28 cellular contexts compared by ENCODE assay signal in the genomic region with DNA sequence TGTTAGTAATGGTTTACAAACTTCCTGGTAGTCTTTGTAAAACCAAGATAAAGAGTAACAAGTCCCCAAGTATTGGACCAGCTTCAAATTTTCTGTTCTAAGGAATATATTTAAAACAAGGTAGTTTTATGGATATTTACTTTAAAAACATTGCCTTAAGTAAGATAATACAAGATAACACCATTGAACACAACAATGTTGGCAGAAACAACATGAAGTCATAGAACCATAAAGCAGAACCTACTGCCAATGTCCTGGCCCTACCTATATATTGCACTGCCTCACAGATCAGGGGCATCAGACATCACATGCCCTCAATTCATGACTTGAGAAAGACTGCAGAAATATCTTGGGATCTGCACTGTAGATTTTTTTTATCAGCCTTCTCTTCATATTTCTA.
"Had no signal": no experiment of that assay in that cellular context is flagged by ENCODE, and none has a peak within 500 bp of the region (broad histone marks: within the 10 kb centered on the region; RNA-seq: fewer than 3 reads in every experiment).

No MANE protein-coding gene starts in this region.

- H3K9me3 ChIP-seq: left ventricle myocardium inferior, neutrophil, ovary, right atrium auricular region, right lobe of liver, tibial nerve, uterus had no signal

- H3K27me3 Mint-ChIP-seq: naive thymus-derived CD4-positive, alpha-beta T cell; natural killer cell treated with Interleukin-12 subunit alpha and Interleukin-12 subunit beta and Interleukin-15 and Interleukin-18, amount 100 ng/mL, for 72 hours; progenitor cell of endocrine pancreas; stimulated activated memory B cell treated with anti-CD40 and anti-IgM and Interleukin-4, amounts not matched to agents 10 μg/mL and 1 μg/mL and 100 μg/mL, for 72 hours; stimulated activated naive CD8-positive, alpha-beta T cell treated with anti-CD3 and anti-CD28 coated beads, Interleukin-15, amount 100 ng/mL, for 72 hours; type B pancreatic cell had no signal

- H3K36me3 Mint-ChIP-seq: immature natural killer cell; mesothelial cell of epicardium; naive thymus-derived CD4-positive, alpha-beta T cell; stimulated activated memory B cell treated with anti-CD40 and anti-IgM and Interleukin-4, amounts not matched to agents 10 μg/mL and 1 μg/mL and 100 μg/mL, for 72 hours; type B pancreatic cell had no signal

- H3K4me3 ChIP-seq: left ventricle myocardium inferior, lung, ovary, right atrium auricular region, right lobe of liver, smooth muscle cell, tibial nerve, uterus had no signal

- H3K4me1 Mint-ChIP-seq: immature natural killer cell; naive thymus-derived CD4-positive, alpha-beta T cell; neural crest cell; stimulated activated memory B cell treated with anti-CD40 and anti-IgM and Interleukin-4, amounts not matched to agents 10 μg/mL and 1 μg/mL and 100 μg/mL, for 72 hours; stimulated activated naive CD8-positive, alpha-beta T cell treated with anti-CD3 and anti-CD28 coated beads, Interleukin-15, amount 100 ng/mL, for 72 hours had no signal

- H3K9me3 Mint-ChIP-seq: stimulated activated memory B cell treated with anti-CD40 and anti-IgM and Interleukin-4, amounts not matched to agents 10 μg/mL and 1 μg/mL and 100 μg/mL, for 72 hours; stimulated activated naive CD8-positive, alpha-beta T cell treated with anti-CD3 and anti-CD28 coated beads, Interleukin-15, amount 100 ng/mL, for 72 hours; type B pancreatic cell had no signal

- DNase-seq: hypothalamus; immature natural killer cell; kidney; left ventricle myocardium inferior; mesendoderm; naive thymus-derived CD4-positive, alpha-beta T cell; occipital lobe; ovary; right lobe of liver; stimulated activated CD4-positive, alpha-beta T cell treated with anti-CD3 and anti-CD28 coated beads, Interleukin-1b, Interleukin-23, amount 100 ng/mL, for 48 hours; stimulated activated CD4-positive, alpha-beta T cell treated with anti-CD3 and anti-CD28 coated beads, Interleukin-2, amount 100 ng/mL, for 48 hours; stimulated activated CD4-positive, alpha-beta T cell treated with anti-CD3 and anti-CD28 coated beads, Interleukin-4, amount 100 ng/mL, for 4 hours; stimulated activated CD8-positive, alpha-beta memory T cell treated with anti-CD3 and anti-CD28 coated beads, Interleukin-4, amount 100 ng/mL, for 48 hours; stimulated activated naive CD4-positive, alpha-beta T cell treated with Interleukin-2 at 50 U/mL for 16 hours; stimulated activated naive CD8-positive, alpha-beta T cell treated with anti-CD3 and anti-CD28 coated beads, Interleukin-15, amount 100 ng/mL, for 72 hours; substantia nigra; uterus had no signal

- H3K27ac ChIP-seq: left ventricle myocardium inferior, neutrophil, ovary, right atrium auricular region, right lobe of liver, tibial nerve, uterus had no signal

- H3K27me3 ChIP-seq: neutrophil, ovary, right atrium auricular region, right lobe of liver, tibial nerve, uterus had no signal

- H3K4me3 Mint-ChIP-seq: immature natural killer cell; mesothelial cell of epicardium; naive thymus-derived CD4-positive, alpha-beta T cell; natural killer cell treated with Interleukin-12 subunit alpha and Interleukin-12 subunit beta and Interleukin-15 and Interleukin-18, amount 100 ng/mL, for 72 hours; neural crest cell; stimulated activated memory B cell treated with anti-CD40 and anti-IgM and Interleukin-4, amounts not matched to agents 10 μg/mL and 1 μg/mL and 100 μg/mL, for 72 hours; stimulated activated naive CD8-positive, alpha-beta T cell treated with anti-CD3 and anti-CD28 coated beads, Interleukin-15, amount 100 ng/mL, for 72 hours; type B pancreatic cell had no signal

- H3K36me3 ChIP-seq: left ventricle myocardium inferior, neutrophil, ovary, right atrium auricular region, right lobe of liver, tibial nerve, uterus had no signal

- ATAC-seq: naive thymus-derived CD4-positive, alpha-beta T cell; natural killer cell treated with Interleukin-12 subunit alpha and Interleukin-12 subunit beta and Interleukin-15 and Interleukin-18, amount 100 ng/mL, for 72 hours; right lobe of liver; stimulated activated memory B cell treated with anti-CD40 and anti-IgM and Interleukin-4, amounts not matched to agents 10 μg/mL and 1 μg/mL and 100 μg/mL, for 72 hours; stimulated activated naive CD8-positive, alpha-beta T cell treated with anti-CD3 and anti-CD28 coated beads, Interleukin-15, amount 100 ng/mL, for 72 hours had no signal

- H3K27ac Mint-ChIP-seq: immature natural killer cell; naive thymus-derived CD4-positive, alpha-beta T cell; natural killer cell treated with Interleukin-12 subunit alpha and Interleukin-12 subunit beta and Interleukin-15 and Interleukin-18, amount 100 ng/mL, for 72 hours; progenitor cell of endocrine pancreas; stimulated activated memory B cell treated with anti-CD40 and anti-IgM and Interleukin-4, amounts not matched to agents 10 μg/mL and 1 μg/mL and 100 μg/mL, for 72 hours; stimulated activated naive CD8-positive, alpha-beta T cell treated with anti-CD3 and anti-CD28 coated beads, Interleukin-15, amount 100 ng/mL, for 72 hours; type B pancreatic cell had no signal

- H3K4me1 ChIP-seq: left ventricle myocardium inferior, right atrium auricular region, right lobe of liver, tibial nerve, uterus had no signal
